In the genomic region with DNA sequence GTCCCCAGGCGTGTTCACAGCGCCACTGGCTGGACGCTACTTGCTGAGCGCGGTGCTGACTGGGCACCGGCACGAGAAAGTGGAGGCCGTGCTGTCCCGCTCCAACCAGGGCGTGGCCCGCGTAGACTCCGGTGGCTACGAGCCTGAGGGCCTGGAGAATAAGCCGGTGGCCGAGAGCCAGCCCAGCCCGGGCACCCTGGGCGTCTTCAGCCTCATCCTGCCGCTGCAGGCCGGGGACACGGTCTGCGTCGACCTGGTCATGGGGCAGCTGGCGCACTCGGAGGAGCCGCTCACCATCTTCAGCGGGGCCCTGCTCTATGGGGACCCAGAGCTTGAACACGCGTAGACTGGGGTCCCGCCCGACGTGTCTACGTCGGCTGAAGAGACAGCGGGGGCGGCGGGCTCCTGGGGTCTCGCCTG, we compare ENCODE assay signal across 8 cellular contexts. TPM values are rescaled to one million over a fixed set of nuclear protein-coding genes. Genes with fewer than 3 reads are reported as not detected.
DNase-seq lines count a peak whose midpoint lies in the region; ATAC-seq and TF ChIP-seq lines count a peak whose summit lies in the region.

No MANE protein-coding gene starts in this region.

- H3K9ac ChIP-seq in parathyroid adenoma = no peak overlapping the region

- DNase-seq in NCI-H526 (lab: John Stamatoyannopoulos, UW) (peak; percentile 17 to 59), NCI-H526 treated with DMSO at 0.1 percent for 48 hours (lab: John Stamatoyannopoulos, UW) (no peak), NCI-H748 (lab: John Stamatoyannopoulos, UW; ENCODE audit: unreplicated experiment) (peak; percentile 74), amygdala (lab: John Stamatoyannopoulos, UW) (peak in 48 of 56 donors; percentile 21 to 81 (median 58)), left ventricle myocardium superior (peak; percentile 91)

- no peaks in the 10 kb centered on the region for H3K36me3 ChIP-seq in parathyroid adenoma (ENCODE audit: control insufficient read depth, insufficient read depth, low read length)

- H3K9me3 ChIP-seq in parathyroid adenoma (ENCODE audit: control insufficient read depth, low read length) = no peaks in the 10 kb centered on the region

- peaks cover 15% of the 10 kb centered on the region for H3K4me1 ChIP-seq in parathyroid adenoma

- H3K4me2 ChIP-seq in parathyroid adenoma (ENCODE audit: low read length) = peak overlapping the region; percentile 85

- no peaks in the 10 kb centered on the region for H3K79me2 ChIP-seq in parathyroid adenoma

- H3K27me3 ChIP-seq in parathyroid adenoma (ENCODE audit: control insufficient read depth, insufficient read depth, low read length) = no peaks in the 10 kb centered on the region

- H2AFZ ChIP-seq in parathyroid adenoma = peak overlapping the region; percentile 97

- H3K4me3 ChIP-seq in parathyroid adenoma (ENCODE audit: low read depth, low read length) = peak overlapping the region; percentile 56

- ATAC-seq in HG02571 (IDR thresholded peaks at IDR 0.05; ENCODE audit: unreplicated experiment) = peak; percentile 14
- ATAC-seq in left ventricle myocardium superior = peak; percentile 67
- ATAC-seq in GM18502 (IDR thresholded peaks at IDR 0.05; ENCODE audit: poor library complexity, unreplicated experiment) = no peak

- intact Hi-C loops in left ventricle myocardium superior (cut with micrococcal nuclease) = loop anchor here (10.0 kb wide), 1 partner anchor 121 kb away; no protein-coding TSS in a partner anchor

- peak overlapping the region; percentile 2 for H3K27ac ChIP-seq in parathyroid adenoma

- TF ChIP-seq CTCF in parathyroid adenoma (IDR thresholded peaks at IDR 0.05) = peak; percentile 42

RNA-seq across cellular contexts. Expression of gene KHK, which starts 0.9 kb away (rescaled TPM):
- 4.0 TPM for total RNA-seq in left ventricle myocardium superior

RNA-seq across cellular contexts. Expression of gene EMILIN1, which starts 7.3 kb away (rescaled TPM):
- total RNA-seq in left ventricle myocardium superior = 15.7 TPM

RNA-seq across cellular contexts. Expression of gene OST4, which starts 14.2 kb away (rescaled TPM):
- total RNA-seq in left ventricle myocardium superior = 374 TPM

RNA-seq across cellular contexts. Expression of gene CGREF1, which starts 33.2 kb away (rescaled TPM):
- 0.87 TPM for total RNA-seq in left ventricle myocardium superior

RNA-seq across cellular contexts. Expression of gene AGBL5, which starts 34.2 kb away (rescaled TPM):
- 9.4 TPM for total RNA-seq in left ventricle myocardium superior
